Comparison of ENCODE assay signal across 8 cellular contexts in the genomic region with DNA sequence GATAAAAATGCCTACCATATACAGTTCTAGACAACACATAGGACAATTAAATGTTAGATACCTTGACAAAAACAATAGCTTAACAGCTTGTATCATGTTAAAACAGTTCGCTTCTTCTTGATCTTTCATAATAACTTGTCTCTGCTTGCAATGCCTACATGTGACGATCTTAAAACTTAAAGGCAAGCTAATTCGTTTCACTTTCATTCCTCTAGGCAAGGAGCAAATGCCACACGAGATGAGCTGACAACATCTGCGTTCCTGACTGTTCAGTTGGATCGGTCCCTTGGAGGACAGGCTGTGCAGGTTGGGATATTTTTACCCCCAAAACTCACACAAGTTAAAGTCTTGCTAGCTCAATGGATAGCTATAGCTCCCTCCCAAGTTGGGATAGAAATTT. TPM values are rescaled to one million over a fixed set of nuclear protein-coding genes. Genes with fewer than 3 reads are reported as not detected.
DNase-seq lines count a peak whose midpoint lies in the region; ATAC-seq, FAIRE-seq and TF ChIP-seq lines count a peak whose summit lies in the region.

No MANE protein-coding gene starts in this region.

- no peak for TF ChIP-seq CTCF in suprapubic skin (IDR thresholded peaks at IDR 0.05)
- TF ChIP-seq CTCF in left lung (IDR thresholded peaks at IDR 0.05): no peak

- peak overlapping the region; percentile 51 to 92 for H3K27ac Mint-ChIP-seq in effector memory CD8-positive, alpha-beta T cell

- TF ChIP-seq EP300 in suprapubic skin (IDR thresholded peaks at IDR 0.05): no peak

- H3K4me3 ChIP-seq in suprapubic skin: no peak overlapping the region
- no peak overlapping the region for H3K4me3 ChIP-seq in left lung

- no peaks in the 10 kb centered on the region for H3K9me3 ChIP-seq in suprapubic skin
- H3K9me3 ChIP-seq in left lung: no peaks in the 10 kb centered on the region

- no peaks in the 10 kb centered on the region for H3K27me3 Mint-ChIP-seq in effector memory CD8-positive, alpha-beta T cell

- no peak overlapping the region for H3K27ac ChIP-seq in suprapubic skin
- no peak overlapping the region for H3K27ac ChIP-seq in left lung

- no peaks in the 10 kb centered on the region for H3K9me3 Mint-ChIP-seq in effector memory CD8-positive, alpha-beta T cell

- FAIRE-seq in RCC 7860 (lab: Jason Lieb, UNC): no peak

- H3K4me1 ChIP-seq in suprapubic skin: peaks cover 21% of the 10 kb centered on the region
- H3K4me1 ChIP-seq in left lung: peaks cover 0 to 5% of the 10 kb centered on the region in 2 donors

- DNase-seq in EH (ENCODE audit: low read depth) (peak; percentile 49), suprapubic skin (ENCODE audit: low spot score in 2 of 2) (no peak), NCI-H446 (lab: John Stamatoyannopoulos, UW) (no peak), RCC 7860 (ENCODE audit: low spot score) (no peak), left lung (no peak)
- peak in 2 of 3 experiments; percentile 3 to 10 for DNase-seq in effector memory CD8-positive, alpha-beta T cell

- intact Hi-C loops in left lung (cut with DNase I): loop anchor here in 1 of 2 donors (10.0 kb wide), 1 partner anchor 629 kb away; no protein-coding TSS in a partner anchor

- H3K36me3 ChIP-seq in suprapubic skin (no peaks in the 10 kb centered on the region), left lung (no peaks in the 10 kb centered on the region)

- ATAC-seq in GM19468 (IDR thresholded peaks at IDR 0.05; ENCODE audit: extremely low read depth, unreplicated experiment) (peak; percentile 75), HG03521 (IDR thresholded peaks at IDR 0.05; ENCODE audit: unreplicated experiment) (peak; percentile 55), left lung (no peak)
- peak; percentile 62 for ATAC-seq in effector memory CD8-positive, alpha-beta T cell (replicated peaks)

- no peak for TF ChIP-seq POLR2A in suprapubic skin (IDR thresholded peaks at IDR 0.05)

- H3K36me3 Mint-ChIP-seq in effector memory CD8-positive, alpha-beta T cell (ENCODE audit: insufficient read depth): peaks cover 5% of the 10 kb centered on the region

- peak overlapping the region; percentile 63 to 73 for H3K4me3 Mint-ChIP-seq in effector memory CD8-positive, alpha-beta T cell

- 27% methylated on average over 6 of the region's 6 CpGs for WGBS in suprapubic skin

- H3K4me1 Mint-ChIP-seq in effector memory CD8-positive, alpha-beta T cell (ENCODE audit: low read depth in 2 of 2): peaks cover 10 to 23% of the 10 kb centered on the region in 2 donors

- H3K27me3 ChIP-seq in suprapubic skin (no peaks in the 10 kb centered on the region), left lung (no peaks in the 10 kb centered on the region)

RNA-seq across cellular contexts. Expression of a gene that starts 51.6 kb away (rescaled TPM):
- 100 to 1,000 TPM in 3 of 4 donors, 10 to 100 TPM in 1; 98.1 to 116 (median 112) TPM for total RNA-seq in suprapubic skin
- 10 to 100 TPM; 18.4 to 27.0 TPM for total RNA-seq in left lung

Comparison
In these comparisons a context has a peak if more than half of its experiments do, and no peak if none do; other contexts are left out.
1. DNase-seq: peak in EH (single experiment) and effector memory CD8-positive, alpha-beta T cell (2 of 3); none in suprapubic skin (0 of 2), NCI-H446 (0 of 2), RCC 7860 (single experiment) and left lung (0 of 2).